ENCODE assay signal across 9 cellular contexts in genomic region chr1:58857673-58858343, GRCh38.
DNase-seq lines count a peak whose midpoint lies in the region; ATAC-seq and TF ChIP-seq lines count a peak whose summit lies in the region.
"Had no signal": no experiment of that assay in that cellular context is flagged by ENCODE, and none has a peak within 500 bp of the region (broad histone marks: within the 10 kb centered on the region; RNA-seq: fewer than 3 reads in every experiment).

No MANE protein-coding gene starts in this region.

- TF ChIP-seq CTCF in mucosa of descending colon (IDR thresholded peaks at IDR 0.05) (no peak), type B pancreatic cell (conservative IDR thresholded peaks at IDR 0.05) (no peak)

- H3K4me3 ChIP-seq in mucosa of descending colon = no peak overlapping the region
- H3K4me3 ChIP-seq: Peyer's patch had no signal

- H3K9me3 ChIP-seq in mucosa of descending colon = no peaks in the 10 kb centered on the region
- H3K9me3 ChIP-seq: Peyer's patch had no signal

- peaks cover 7% of the 10 kb centered on the region for H3K4me1 ChIP-seq in mucosa of descending colon (ENCODE audit: low read depth)
- H3K4me1 ChIP-seq: Peyer's patch had no signal

- intact Hi-C loops in mucosa of descending colon (cut with DNase I, micrococcal nuclease) = no loop called here

- H3K36me3 ChIP-seq in mucosa of descending colon (ENCODE audit: low read depth) = no peaks in the 10 kb centered on the region
- H3K36me3 ChIP-seq: Peyer's patch had no signal

- H3K4me3 Mint-ChIP-seq in type B pancreatic cell = no peak overlapping the region

- no peaks in the 10 kb centered on the region for H3K9me3 Mint-ChIP-seq in type B pancreatic cell

- H3K27ac Mint-ChIP-seq in type B pancreatic cell = no peak overlapping the region

- ATAC-seq in GM18861 (IDR thresholded peaks at IDR 0.05; ENCODE audit: unreplicated experiment) (peak; percentile 77), GM21576 (IDR thresholded peaks at IDR 0.05; ENCODE audit: unreplicated experiment) (peak; percentile 81), HG03565 (IDR thresholded peaks at IDR 0.05; ENCODE audit: unreplicated experiment) (peak; percentile 67), mucosa of descending colon (peak; percentile 17)

- H3K36me3 Mint-ChIP-seq in type B pancreatic cell = no peaks in the 10 kb centered on the region

- H3K4me1 Mint-ChIP-seq in type B pancreatic cell (ENCODE audit: unreplicated experiment) = peaks cover 21% of the 10 kb centered on the region

- peaks cover 5% of the 10 kb centered on the region for H3K27me3 Mint-ChIP-seq in type B pancreatic cell

- DNase-seq in mucosa of descending colon = no peak
- DNase-seq in type B pancreatic cell (ENCODE audit: extremely low spot score, unreplicated experiment) = no peak
- DNase-seq in NCI-H2227 treated with DMSO at 0.1 percent for 48 hours (lab: John Stamatoyannopoulos, UW) = no peak
- DNase-seq in GM19240 (ENCODE audit: insufficient read length, low spot score) = no peak
- no peak for DNase-seq in cerebellum (ENCODE audit: low spot score)

Comparison
In these comparisons a context has a peak if more than half of its experiments do, and no peak if none do; other contexts are left out.
1. ATAC-seq: peak in every context shown above with its lines; median percentile 81 in GM21576; 77 in GM18861; 67 in HG03565; 17 in mucosa of descending colon.